In genomic region chr10:60209874-60210584, GRCh38 we compare ENCODE assay signal across 12 cellular contexts.
A peak's percentile ranks its signal among the peaks of the same experiment; 100 is the strongest.
DNase-seq lines count a peak whose midpoint lies in the region; ATAC-seq and TF ChIP-seq lines count a peak whose summit lies in the region.
"Had no signal": no experiment of that assay in that cellular context is flagged by ENCODE, and none has a peak within 500 bp of the region (broad histone marks: within the 10 kb centered on the region; RNA-seq: fewer than 3 reads in every experiment).

No MANE protein-coding gene starts in this region.

- no peak for DNase-seq in CD14-positive monocyte (ENCODE audit: low spot score)
- peak; percentile 32 for DNase-seq in ELR (ENCODE audit: low read depth)
- DNase-seq in WTC11 (ENCODE audit: low spot score): no peak
- DNase-seq in kidney tubule cell (ENCODE audit: low spot score): peak; percentile 1
- no peak for DNase-seq in cortex of kidney (lab: John Stamatoyannopoulos, UW)
- no peak for DNase-seq in COLO668 (lab: John Stamatoyannopoulos, UW; ENCODE audit: unreplicated experiment)
- DNase-seq: activated CD4-positive, CD25-positive, alpha-beta regulatory T cell; kidney glomerular epithelial cell; NCI-H1930; stimulated activated CD4-positive, alpha-beta T cell treated with anti-CD3 and anti-CD28 coated beads, Interleukin-1b, Interleukin-23, amount 100 ng/mL, for 48 hours had no signal

- no peak overlapping the region for H3K27ac Mint-ChIP-seq in CD14-positive monocyte
- peak overlapping the region; percentile 69 for H3K27ac Mint-ChIP-seq in WTC11

- TF ChIP-seq CTCF in CD14-positive monocyte (IDR thresholded peaks at IDR 0.05) (no peak), WTC11 (IDR thresholded peaks at IDR 0.05) (no peak)

- H3K4me3 Mint-ChIP-seq in CD14-positive monocyte: peak overlapping the region; percentile 46 to 56
- peak overlapping the region; percentile 5; the same call in 1 of the 2 replicates for H3K4me3 Mint-ChIP-seq in WTC11

- H3K9me3 Mint-ChIP-seq in CD14-positive monocyte (peaks cover 0 to 3% (median 0%) of the 10 kb centered on the region in 7 donors), WTC11 (peaks cover 11% of the 10 kb centered on the region; the same call in 1 of the 2 replicates)

- H3K27me3 Mint-ChIP-seq in CD14-positive monocyte (ENCODE audit: low read depth in 3 of 3): peaks cover 0 to 2% (median 0%) of the 10 kb centered on the region in 3 donors
- no peaks in the 10 kb centered on the region for H3K27me3 Mint-ChIP-seq in WTC11 (ENCODE audit: low read depth)

- peak; percentile 50 for ATAC-seq in WTC11
- no peak for ATAC-seq in HG02759 (IDR thresholded peaks at IDR 0.05; ENCODE audit: unreplicated experiment)
- ATAC-seq in HG03520 (IDR thresholded peaks at IDR 0.05; ENCODE audit: unreplicated experiment): no peak

- intact Hi-C loops in CD14-positive monocyte (cut with micrococcal nuclease): loop anchor here (10.0 kb wide), 2 partner anchors 225 to 435 kb away; no protein-coding TSS in a partner anchor

- CTCF ChIA-PET in WTC11 (lab: Charles Lee): interaction anchor here (1.0 to 5.8 kb wide), 6 partner anchors 12 to 224 kb away, joined by 3 to 47 read pairs (median 13); no protein-coding TSS in a partner anchor

- POLR2A ChIA-PET in WTC11 (lab: Charles Lee): no interaction called here

- H3K36me3 Mint-ChIP-seq in CD14-positive monocyte (no peaks in the 10 kb centered on the region), WTC11 (peaks cover 5% of the 10 kb centered on the region; the same call in 1 of the 2 replicates)

- H3K4me1 Mint-ChIP-seq in CD14-positive monocyte: peaks cover 6% of the 10 kb centered on the region
- peaks cover 26% of the 10 kb centered on the region for H3K4me1 Mint-ChIP-seq in WTC11

TF ChIP-seq in WTC11, 78 proteins besides CTCF, POLR2A, EP300 and RAD21:
- TF ChIP-seq ATF1 (CRISPR knock-in tag; IDR thresholded peaks at IDR 0.05) (no peak), NFE2L1 (CRISPR knock-in tag; IDR thresholded peaks at IDR 0.05) (no peak)
- TF ChIP-seq, protein P1, sequence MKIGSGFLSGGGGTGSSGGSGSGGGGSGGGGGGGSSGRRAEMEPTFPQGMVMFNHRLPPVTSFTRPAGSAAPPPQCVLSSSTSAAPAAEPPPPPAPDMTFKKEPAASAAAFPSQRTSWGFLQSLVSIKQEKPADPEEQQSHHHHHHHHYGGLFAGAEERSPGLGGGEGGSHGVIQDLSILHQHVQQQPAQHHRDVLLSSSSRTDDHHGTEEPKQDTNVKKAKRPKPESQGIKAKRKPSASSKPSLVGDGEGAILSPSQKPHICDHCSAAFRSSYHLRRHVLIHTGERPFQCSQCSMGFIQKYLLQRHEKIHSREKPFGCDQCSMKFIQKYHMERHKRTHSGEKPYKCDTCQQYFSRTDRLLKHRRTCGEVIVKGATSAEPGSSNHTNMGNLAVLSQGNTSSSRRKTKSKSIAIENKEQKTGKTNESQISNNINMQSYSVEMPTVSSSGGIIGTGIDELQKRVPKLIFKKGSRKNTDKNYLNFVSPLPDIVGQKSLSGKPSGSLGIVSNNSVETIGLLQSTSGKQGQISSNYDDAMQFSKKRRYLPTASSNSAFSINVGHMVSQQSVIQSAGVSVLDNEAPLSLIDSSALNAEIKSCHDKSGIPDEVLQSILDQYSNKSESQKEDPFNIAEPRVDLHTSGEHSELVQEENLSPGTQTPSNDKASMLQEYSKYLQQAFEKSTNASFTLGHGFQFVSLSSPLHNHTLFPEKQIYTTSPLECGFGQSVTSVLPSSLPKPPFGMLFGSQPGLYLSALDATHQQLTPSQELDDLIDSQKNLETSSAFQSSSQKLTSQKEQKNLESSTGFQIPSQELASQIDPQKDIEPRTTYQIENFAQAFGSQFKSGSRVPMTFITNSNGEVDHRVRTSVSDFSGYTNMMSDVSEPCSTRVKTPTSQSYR (CRISPR knock-in tag; IDR thresholded peaks at IDR 0.05): no peak

Comparison
In these comparisons a context has a peak if more than half of its experiments do, and no peak if none do; other contexts are left out.
1. DNase-seq: peak in ELR (single experiment) and kidney tubule cell (single experiment); none in CD14-positive monocyte (single experiment), WTC11 (single experiment), cortex of kidney (single experiment) and COLO668 (single experiment).